ENCODE assay signal across 1 cellular context in genomic region chr16:1271750-1272413, GRCh38.
A peak's percentile ranks its signal among the peaks of the same experiment; 100 is the strongest.
TF ChIP-seq lines count a peak whose summit lies in the region.

No MANE protein-coding gene starts in this region.

TF ChIP-seq in HEK293, 187 proteins besides CTCF, POLR2A, EP300 and RAD21 (continued from another document and continues in another):
- peak; percentile 78 for TF ChIP-seq KLF17 (tag by site-specific recombination; IDR thresholded peaks at IDR 0.05)
- peak; percentile 65; the same call in 1 of the 2 replicates for TF ChIP-seq BCL11B (tag by site-specific recombination; IDR thresholded peaks at IDR 0.05; ENCODE audit: low read depth)
- peak; percentile 100 for TF ChIP-seq ZBTB44 (tag by site-specific recombination; IDR thresholded peaks at IDR 0.05)
- peak; percentile 89 for TF ChIP-seq HIC1 (tag by site-specific recombination; IDR thresholded peaks at IDR 0.05)
- peak; percentile 96; the same call in 1 of the 2 replicates for TF ChIP-seq ZNF768 (tag by site-specific recombination; IDR thresholded peaks at IDR 0.05)
- TF ChIP-seq YY1 (tag by site-specific recombination; IDR thresholded peaks at IDR 0.05): peak; percentile 71; the same call in 1 of the 2 replicates
- TF ChIP-seq REST (tag by site-specific recombination; IDR thresholded peaks at IDR 0.05): peak; percentile 20; the same call in 1 of the 2 replicates
- peak; percentile 80 for TF ChIP-seq ZNF449 (tag by site-specific recombination; IDR thresholded peaks at IDR 0.05)
- peak; percentile 71 for TF ChIP-seq ZNF335 (tag by site-specific recombination; conservative IDR thresholded peaks at IDR 0.05)
- 0 out of 2 replicates have a peak, but pooled peaks have one; percentile 54 for TF ChIP-seq ZNF121 (tag by site-specific recombination; IDR thresholded peaks at IDR 0.05)
- TF ChIP-seq ZBTB48 (tag by site-specific recombination; IDR thresholded peaks at IDR 0.05): peak; percentile 40; the same call in 1 of the 2 replicates
- peak; percentile 65; the same call in 1 of the 2 replicates for TF ChIP-seq ZNF2 (tag by site-specific recombination; IDR thresholded peaks at IDR 0.05)
- TF ChIP-seq PRDM10 (tag by site-specific recombination; IDR thresholded peaks at IDR 0.05): peak; percentile 62
- TF ChIP-seq ZNF558 (tag by site-specific recombination; IDR thresholded peaks at IDR 0.05): 0 out of 2 replicates have a peak, but pooled peaks have one; percentile 67
- peak; percentile 45; the same call in 1 of the 2 replicates for TF ChIP-seq KLF8 (tag by site-specific recombination; IDR thresholded peaks at IDR 0.05)
- TF ChIP-seq IKZF3 (tag by site-specific recombination; IDR thresholded peaks at IDR 0.05): peak; percentile 89
- peak; percentile 87 for TF ChIP-seq ZNF600 (tag by site-specific recombination; IDR thresholded peaks at IDR 0.05)
- TF ChIP-seq KLF16 (tag by site-specific recombination; IDR thresholded peaks at IDR 0.05): peak; percentile 73; the same call in 1 of the 2 replicates
- TF ChIP-seq BCL11A (tag by site-specific recombination; IDR thresholded peaks at IDR 0.05; ENCODE audit: low read depth): peak; percentile 31; the same call in 1 of the 2 replicates
- peak; percentile 79 for TF ChIP-seq ZBTB8A (tag by site-specific recombination; IDR thresholded peaks at IDR 0.05)
- TF ChIP-seq ZNF639 (tag by site-specific recombination; IDR thresholded peaks at IDR 0.05): 0 out of 2 replicates have a peak, but pooled peaks have one; percentile 42
- TF ChIP-seq ZNF112 (tag by site-specific recombination; IDR thresholded peaks at IDR 0.05): peak; percentile 100
- peak; percentile 56; the same call in 1 of the 2 replicates for TF ChIP-seq ZNF501 (tag by site-specific recombination; IDR thresholded peaks at IDR 0.05)
- peak; percentile 95 for TF ChIP-seq ZNF398 (tag by site-specific recombination; IDR thresholded peaks at IDR 0.05)
- peak; percentile 93 for TF ChIP-seq ZNF529 (tag by site-specific recombination; IDR thresholded peaks at IDR 0.05; ENCODE audit: insufficient replicate concordance)
- peak; percentile 97 for TF ChIP-seq ZNF37A (tag by site-specific recombination; IDR thresholded peaks at IDR 0.05)
- TF ChIP-seq BCL6B (tag by site-specific recombination; IDR thresholded peaks at IDR 0.05): peak; percentile 99
- TF ChIP-seq ZNF785 (tag by site-specific recombination; IDR thresholded peaks at IDR 0.05): 0 out of 2 replicates have a peak, but pooled peaks have one; percentile 50
- peak; percentile 95 for TF ChIP-seq PATZ1 (tag by site-specific recombination; IDR thresholded peaks at IDR 0.05)
- TF ChIP-seq SP7 (tag by site-specific recombination; IDR thresholded peaks at IDR 0.05): peak; percentile 82
- peak; percentile 85 for TF ChIP-seq ZNF423 (tag by site-specific recombination; IDR thresholded peaks at IDR 0.05)
